13 cellular contexts compared by ENCODE assay signal in the genomic region with DNA sequence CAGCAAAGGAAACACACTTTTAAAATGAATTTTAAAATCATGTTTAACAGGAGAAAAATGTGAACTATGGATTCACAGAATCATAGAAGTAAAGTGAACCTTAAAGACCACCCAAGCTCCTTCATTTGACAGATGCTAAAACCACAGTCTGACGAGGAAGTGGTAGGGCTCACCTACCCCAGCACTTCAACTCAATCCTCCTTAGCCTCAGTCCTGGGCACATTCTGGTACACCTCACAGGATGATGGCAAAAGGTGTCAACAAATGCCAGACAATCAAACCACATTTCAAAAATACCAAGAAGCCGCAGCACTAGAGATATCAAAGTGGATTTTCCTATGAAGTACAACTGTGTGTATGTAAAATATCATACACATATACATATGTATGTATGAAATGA. TPM values are rescaled to one million over a fixed set of nuclear protein-coding genes. Genes with fewer than 3 reads are reported as not detected.
A peak's percentile ranks its signal among the peaks of the same experiment; 100 is the strongest.
DNase-seq lines count a peak whose midpoint lies in the region; ATAC-seq, FAIRE-seq and TF ChIP-seq lines count a peak whose summit lies in the region.
"Had no signal": no experiment of that assay in that cellular context is flagged by ENCODE, and none has a peak within 500 bp of the region (broad histone marks: within the 10 kb centered on the region; RNA-seq: fewer than 3 reads in every experiment).

No MANE protein-coding gene starts in this region.

- H3K9me3 Mint-ChIP-seq in mesothelial cell of epicardium: no peaks in the 10 kb centered on the region
- H3K9me3 Mint-ChIP-seq in stimulated activated naive B cell treated with anti-CD40 and anti-IgM and Interleukin-4, amounts not matched to agents 10 μg/mL and 1 μg/mL and 100 μg/mL, for 72 hours: peaks cover 0 to 2% of the 10 kb centered on the region in 2 donors
- H3K9me3 Mint-ChIP-seq: nephron progenitor cell had no signal

- H3K27me3 ChIP-seq in right lobe of liver: no peaks in the 10 kb centered on the region
- H3K27me3 ChIP-seq in HepG2 (ENCODE audit: control insufficient read depth in 1 of 2, insufficient read depth in 2 of 2, low read length in 2 of 2): no peaks in the 10 kb centered on the region

- POLR2A ChIA-PET in HepG2 (lab: Yijun Ruan, JAX): no interaction called here

- WGBS in right lobe of liver (ENCODE audit: insufficient coverage, low coverage, low lambda C conversion rate, missing lambda C conversion rate): 64% methylated on average over 2 of the region's 2 CpGs
- WGBS in HepG2 (ENCODE audit: low lambda C conversion rate): 94% methylated on average over 2 of the region's 2 CpGs

- no peak for TF ChIP-seq CTCF in right lobe of liver (IDR thresholded peaks at IDR 0.05)
- TF ChIP-seq CTCF in HepG2 (CRISPR knock-in tag; IDR thresholded peaks at IDR 0.05): no peak
- no peak for TF ChIP-seq CTCF in mesothelial cell of epicardium (IDR thresholded peaks at IDR 0.05; ENCODE audit: unreplicated experiment)

- CTCF ChIA-PET in HepG2 (lab: Yijun Ruan, JAX; ENCODE audit: low intra/inter-chr PET ratio, low total read pairs): no interaction called here

- no peak for ATAC-seq in right lobe of liver
- no peak for ATAC-seq in HepG2
- no peak for ATAC-seq in stimulated activated naive B cell treated with anti-CD40 and anti-IgM and Interleukin-4, amounts not matched to agents 10 μg/mL and 1 μg/mL and 100 μg/mL, for 72 hours (replicated peaks)
- ATAC-seq: HCT116 had no signal

- H3K4me1 Mint-ChIP-seq in mesothelial cell of epicardium: peaks cover 46% of the 10 kb centered on the region
- H3K4me1 Mint-ChIP-seq in stimulated activated naive B cell treated with anti-CD40 and anti-IgM and Interleukin-4, amounts not matched to agents 10 μg/mL and 1 μg/mL and 100 μg/mL, for 72 hours: peaks cover 17 to 40% of the 10 kb centered on the region in 2 donors

- H3K27ac Mint-ChIP-seq in mesothelial cell of epicardium: peak overlapping the region; percentile 39
- H3K27ac Mint-ChIP-seq in stimulated activated naive B cell treated with anti-CD40 and anti-IgM and Interleukin-4, amounts not matched to agents 10 μg/mL and 1 μg/mL and 100 μg/mL, for 72 hours: no peak overlapping the region
- H3K27ac Mint-ChIP-seq: nephron progenitor cell had no signal

- peaks cover 0 to 45% (median 20%) of the 10 kb centered on the region in 4 donors for H3K4me1 ChIP-seq in right lobe of liver
- peaks cover 24% of the 10 kb centered on the region for H3K4me1 ChIP-seq in HepG2 (ENCODE audit: insufficient read depth, low read length)

- H3K9ac ChIP-seq in HepG2 (ENCODE audit: insufficient read depth, low read depth, low read length): no peak overlapping the region

- H3K36me3 Mint-ChIP-seq in mesothelial cell of epicardium: peaks cover 12% of the 10 kb centered on the region
- H3K36me3 Mint-ChIP-seq in stimulated activated naive B cell treated with anti-CD40 and anti-IgM and Interleukin-4, amounts not matched to agents 10 μg/mL and 1 μg/mL and 100 μg/mL, for 72 hours: peaks cover 19 to 31% of the 10 kb centered on the region in 2 donors

- H2AFZ ChIP-seq in HepG2 (ENCODE audit: low read length): no peak overlapping the region

- no peak for TF ChIP-seq RAD21 in HepG2 (CRISPR knock-in tag; IDR thresholded peaks at IDR 0.05)

- no peaks in the 10 kb centered on the region; the same call in 1 of the 2 replicates for H4K20me1 ChIP-seq in HepG2 (ENCODE audit: insufficient read depth, low read length)

- TF ChIP-seq POLR2A in right lobe of liver (IDR thresholded peaks at IDR 0.05) (no peak), HepG2 (IDR thresholded peaks at IDR 0.05; ENCODE audit: insufficient read depth in 1 of 2, low read depth in 2 of 2, low read length in 2 of 2) (no peak)

- peaks cover 25% of the 10 kb centered on the region for H3K79me2 ChIP-seq in HepG2 (ENCODE audit: insufficient read depth, low read length)

- H3K27ac ChIP-seq in right lobe of liver (peak overlapping the region in 2 of 3 donors; percentile 95 to 97), HepG2 (ENCODE audit: extremely low read length, insufficient read depth, low read length) (no peak overlapping the region)

- H3K4me3 ChIP-seq in right lobe of liver: no peak overlapping the region
- H3K4me3 ChIP-seq in HepG2 (replicated peaks in 1 of 3; ENCODE audit: insufficient read depth in 1 of 3, low read depth in 2 of 3, low read length in 3 of 3): no peak overlapping the region

- H3K4me3 Mint-ChIP-seq in mesothelial cell of epicardium: no peak overlapping the region
- H3K4me3 Mint-ChIP-seq in stimulated activated naive B cell treated with anti-CD40 and anti-IgM and Interleukin-4, amounts not matched to agents 10 μg/mL and 1 μg/mL and 100 μg/mL, for 72 hours: no peak overlapping the region
- H3K4me3 Mint-ChIP-seq: nephron progenitor cell had no signal

- no TSS peak for BruUV-seq in HepG2 (replicated peaks; lab: Mats Ljungman, UMichigan)

- DNase-seq in right lobe of liver (no peak), HepG2 (ENCODE audit: low spot score) (no peak), mesothelial cell of epicardium (ENCODE audit: low spot score in 2 of 2, unreplicated experiment in 2 of 2) (no peak), frontal cortex (ENCODE audit: low spot score in 2 of 2) (no peak), NCI-H69 (lab: John Stamatoyannopoulos, UW) (no peak), NCI-H2171 (lab: John Stamatoyannopoulos, UW) (no peak)
- peak; percentile 12 for DNase-seq in activated gamma-delta T cell treated with anti-CD3 and anti-CD28 coated beads, Interleukin-2, amount 50 U/mL, for 16 hours (ENCODE audit: low read depth)
- DNase-seq in stimulated activated naive B cell treated with anti-CD40 and anti-IgM and Interleukin-4, amounts not matched to agents 10 μg/mL and 1 μg/mL and 100 μg/mL, for 72 hours: no peak
- DNase-seq: activated effector memory CD4-positive, alpha-beta T cell treated with Interleukin-2 at 50 U/mL for 16 hours; nephron progenitor cell; OCI-M1; SIG-M5 had no signal

- H3K9me3 ChIP-seq in right lobe of liver (no peaks in the 10 kb centered on the region), HepG2 (ENCODE audit: low read length) (no peaks in the 10 kb centered on the region)

- FAIRE-seq in HepG2 (lab: Jason Lieb, UNC) (no peak), frontal cortex (lab: Jason Lieb, UNC) (no peak)

- no peaks in the 10 kb centered on the region for H3K27me3 Mint-ChIP-seq in mesothelial cell of epicardium (ENCODE audit: low read depth)
- H3K27me3 Mint-ChIP-seq in stimulated activated naive B cell treated with anti-CD40 and anti-IgM and Interleukin-4, amounts not matched to agents 10 μg/mL and 1 μg/mL and 100 μg/mL, for 72 hours: no peaks in the 10 kb centered on the region

- TF ChIP-seq EP300 in HepG2 (IDR thresholded peaks at IDR 0.05; ENCODE audit: low read depth in 2 of 2, low read length in 2 of 2) (no peak), HepG2 (CRISPR knock-in tag; IDR thresholded peaks at IDR 0.05; ENCODE audit: borderline replicate concordance) (no peak)

- no peak overlapping the region for H3K4me2 ChIP-seq in HepG2 (ENCODE audit: low read depth, low read length)

- in situ Hi-C loops in HepG2 (cut with HindIII; ENCODE audit: extremely low pct_ligation_motif_present, low pct_unique_long_range_greater_than_20kb): no loop called here

- H3K36me3 ChIP-seq in right lobe of liver (peaks cover 0 to 3% (median 0%) of the 10 kb centered on the region in 4 donors), HepG2 (replicated peaks in 1 of 2; ENCODE audit: control insufficient read depth in 1 of 2, insufficient read depth in 2 of 2, low read length in 2 of 2) (peaks cover 4 to 41% of the 10 kb centered on the region in 2 experiments; a peak in 4 of 5 replicates)

- intact Hi-C loops in right lobe of liver (cut with DNase I) (no loop called here), HepG2 (cut with micrococcal nuclease; ENCODE audit: unreplicated experiment) (no loop called here)

TF ChIP-seq in HepG2, 621 proteins besides CTCF, POLR2A, EP300 and RAD21 (continues in another document):
- TF ChIP-seq SMAD3 (CRISPR knock-in tag; IDR thresholded peaks at IDR 0.05) (no peak), STAG1 (CRISPR knock-in tag; IDR thresholded peaks at IDR 0.05) (no peak), ZNF792 (CRISPR knock-in tag; IDR thresholded peaks at IDR 0.05) (no peak)

RNA-seq across cellular contexts. Expression of a gene that starts 43.1 kb away (rescaled TPM):
- total RNA-seq in right lobe of liver: 10 to 100 TPM; 28.7 to 60.6 (median 37.6) TPM
- total RNA-seq in HepG2 (2016; rRNA removed; fragmentation: Illumina TruSeq; extraction: Trizol): 17.0 and 40.7 TPM in 2 replicates
- total RNA-seq in HepG2 (2016; cell fraction: cytosol; rRNA removed; fragmentation: Illumina TruSeq; extraction: Trizol; ENCODE audit: low read depth): 23.7 and 24.5 TPM in 2 replicates
- 17.3 and 36.3 TPM in 2 replicates for total RNA-seq in HepG2 (2016; cell fraction: insoluble cytoplasmic fraction; rRNA removed; fragmentation: Illumina TruSeq; extraction: Trizol)
- total RNA-seq in HepG2 (2016; cell fraction: membrane; rRNA removed; fragmentation: Illumina TruSeq; extraction: Trizol): 17.7 and 19.6 TPM in 2 replicates
- 30.0 and 32.6 TPM in 2 replicates for total RNA-seq in HepG2 (2016; cell fraction: nucleus; rRNA removed; fragmentation: Illumina TruSeq; extraction: Trizol)
- polyA plus RNA-seq in HepG2 (2011; rRNA removed): 28.1 and 30.1 TPM in 2 replicates
- polyA plus RNA-seq in HepG2 (2011; cell fraction: cytosol; rRNA removed): 12.4 and 18.9 TPM in 2 replicates
- polyA plus RNA-seq in HepG2 (2011; cell fraction: nucleus; rRNA removed): 12.4 and 19.6 TPM in 2 replicates
- polyA plus RNA-seq in HepG2 (2012): 34.7 and 41.5 TPM in 2 replicates
- polyA plus RNA-seq in HepG2 (2016; cell fraction: cytosol; fragmentation: Illumina TruSeq; extraction: Trizol; ENCODE audit: low read depth): 4.7 and 4.8 TPM in 2 replicates
- polyA plus RNA-seq in HepG2 (2016; cell fraction: insoluble cytoplasmic fraction; fragmentation: Illumina TruSeq; extraction: Trizol; ENCODE audit: low read depth): 82.4 and 83.3 TPM in 2 replicates
- 12.6 and 14.2 TPM in 2 replicates for polyA plus RNA-seq in HepG2 (2016; cell fraction: membrane; fragmentation: Illumina TruSeq; extraction: Trizol; ENCODE audit: low read depth)
- 48.7 and 48.8 TPM in 2 replicates for polyA plus RNA-seq in HepG2 (2016; cell fraction: nucleus; fragmentation: Illumina TruSeq; extraction: Trizol; ENCODE audit: insufficient read depth, low read depth)
- polyA minus RNA-seq in HepG2 (2011; rRNA and poly(A)+ RNA removed; ENCODE audit: low replicate concordance): 19.2 and 28.5 TPM in 2 replicates
- 16.3 and 22.9 TPM in 2 replicates for polyA minus RNA-seq in HepG2 (2011; cell fraction: cytosol; rRNA and poly(A)+ RNA removed)
- 58.1 and 64.4 TPM in 2 replicates for polyA minus RNA-seq in HepG2 (2011; cell fraction: nucleus; rRNA and poly(A)+ RNA removed)
- 93.0 to 97.2 TPM (median 96.2 TPM) in 3 replicates for total RNA-seq in mesothelial cell of epicardium
- 39.1 TPM for total RNA-seq in frontal cortex
